In the genomic region with DNA sequence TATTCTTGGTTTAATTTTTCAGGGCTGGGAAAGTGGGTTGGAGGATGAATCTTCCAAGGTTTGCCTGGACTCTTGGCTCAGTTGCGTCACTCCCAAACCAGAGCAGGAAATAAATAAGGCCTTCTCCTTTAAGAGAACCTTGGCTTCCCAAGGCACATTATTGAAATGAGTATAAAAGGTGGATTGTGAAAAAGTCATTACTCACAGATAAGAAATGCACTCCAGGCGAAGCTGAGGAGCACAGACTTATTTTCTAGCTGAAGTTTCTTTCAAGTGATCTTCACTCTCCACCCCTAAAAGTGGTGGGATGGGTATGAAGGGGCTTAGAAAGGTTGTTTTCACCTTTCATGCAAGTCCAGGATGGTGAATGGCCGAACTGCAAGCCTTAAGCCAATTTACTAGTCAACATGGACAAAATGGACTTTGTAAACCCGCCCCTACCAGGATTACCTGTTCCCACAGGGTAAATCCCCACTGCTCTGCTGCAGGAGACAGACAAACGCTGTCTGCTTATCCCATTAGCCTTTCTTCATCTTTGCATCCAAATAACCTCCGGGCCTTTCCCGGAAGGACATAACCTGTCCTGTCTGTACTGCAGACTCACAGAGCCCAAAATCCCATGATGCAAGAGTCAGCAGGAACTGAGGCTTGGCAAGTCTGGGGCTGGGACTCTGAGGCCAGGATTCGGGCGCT, we compare ENCODE assay signal across 18 cellular contexts.
A peak's percentile ranks its signal among the peaks of the same experiment; 100 is the strongest.
DNase-seq lines count a peak whose midpoint lies in the region; ATAC-seq and TF ChIP-seq lines count a peak whose summit lies in the region.
"Had no signal": no experiment of that assay in that cellular context is flagged by ENCODE, and none has a peak within 500 bp of the region (broad histone marks: within the 10 kb centered on the region; RNA-seq: fewer than 3 reads in every experiment).

No MANE protein-coding gene starts in this region.

- H3K4me3 ChIP-seq in AG10803 (ENCODE audit: low read length) (no peak overlapping the region), esophagus (ENCODE audit: low read depth in 1 of 2, low read length in 2 of 2) (no peak overlapping the region), neuronal stem cell (ENCODE audit: low read length in 2 of 2) (no peak overlapping the region), mucosa of descending colon (no peak overlapping the region), aorta (ENCODE audit: low read length in 2 of 2) (no peak overlapping the region)

- no peaks in the 10 kb centered on the region for H3K36me3 ChIP-seq in esophagus (ENCODE audit: control insufficient read depth in 2 of 2, insufficient read depth in 2 of 2, low read length in 1 of 2)
- no peaks in the 10 kb centered on the region for H3K36me3 ChIP-seq in neuronal stem cell (replicated peaks in 1 of 2; ENCODE audit: control insufficient read depth in 2 of 2, insufficient read depth in 2 of 2, low read length in 2 of 2)
- H3K36me3 ChIP-seq in mucosa of descending colon (ENCODE audit: low read depth), result no peaks in the 10 kb centered on the region
- no peaks in the 10 kb centered on the region for H3K36me3 ChIP-seq in aorta (ENCODE audit: control insufficient read depth in 1 of 2, insufficient read depth in 2 of 2, low read length in 1 of 2)

- H3K18ac ChIP-seq in neuronal stem cell (ENCODE audit: low read length), result peak overlapping the region; percentile 49

- H3K79me1 ChIP-seq in neuronal stem cell (ENCODE audit: low read depth, low read length), result no peaks in the 10 kb centered on the region

- no peak overlapping the region for H3K9ac ChIP-seq in neuronal stem cell (ENCODE audit: low read depth, low read length, poor library complexity)

- H3K4ac ChIP-seq in neuronal stem cell (ENCODE audit: low read length), result no peak overlapping the region

- H2BK12ac ChIP-seq in neuronal stem cell (ENCODE audit: low read length), result no peak overlapping the region

- no peak overlapping the region for H3K4me2 ChIP-seq in neuronal stem cell (ENCODE audit: insufficient read depth, low read length, poor library complexity, severe bottlenecking)

- intact Hi-C loops in mucosa of descending colon (cut with DNase I, micrococcal nuclease) (no loop called here), aorta (cut with DNase I) (no loop called here)

- H2BK15ac ChIP-seq in neuronal stem cell (ENCODE audit: low read length), result no peak overlapping the region

- ATAC-seq in mucosa of descending colon (no peak), aorta (ENCODE audit: low FRiP score) (no peak)
- ATAC-seq: CD8-positive, alpha-beta T cell had no signal

- H3K27me3 ChIP-seq in esophagus (ENCODE audit: control insufficient read depth in 1 of 2, insufficient read depth in 2 of 2, low read length in 2 of 2), result no peaks in the 10 kb centered on the region
- H3K27me3 ChIP-seq in neuronal stem cell (ENCODE audit: control insufficient read depth in 3 of 3, insufficient read depth in 3 of 3, low read depth in 1 of 3, low read length in 3 of 3), result no peaks in the 10 kb centered on the region
- no peaks in the 10 kb centered on the region for H3K27me3 ChIP-seq in aorta (ENCODE audit: control insufficient read depth in 1 of 2, insufficient read depth in 2 of 2, low read length in 1 of 2)

- peak overlapping the region; percentile 88 to 89 for H3K27ac ChIP-seq in esophagus (ENCODE audit: low read depth in 2 of 2, low read length in 1 of 2)
- no peak overlapping the region for H3K27ac ChIP-seq in neuronal stem cell (replicated peaks; ENCODE audit: low read length)
- H3K27ac ChIP-seq in aorta (ENCODE audit: low read depth in 1 of 2, low read length in 2 of 2), result no peak overlapping the region

- no peak overlapping the region for H2BK120ac ChIP-seq in neuronal stem cell (ENCODE audit: low read depth, low read length)

- H3K23ac ChIP-seq in neuronal stem cell (ENCODE audit: low read depth, low read length, poor library complexity), result no peak overlapping the region

- H4K8ac ChIP-seq in neuronal stem cell (ENCODE audit: low read depth, low read length), result no peak overlapping the region

- DNase-seq in AG10803 (ENCODE audit: low read depth), result peak; percentile 42
- peak; percentile 33 for DNase-seq in RPMI7951 (ENCODE audit: low read depth)
- no peak for DNase-seq in neuronal stem cell (ENCODE audit: low spot score)
- DNase-seq in cerebellar nuclear complex (lab: John Stamatoyannopoulos, UW), result no peak
- no peak for DNase-seq in mucosa of descending colon
- no peak for DNase-seq in RKO (ENCODE audit: low spot score)
- DNase-seq in aorta, result no peak
- DNase-seq: activated CD4-positive, alpha-beta T cell treated with anti-CD3 and anti-CD28 coated beads, Interleukin-2, amount 10 ng/mL, durations not matched to agents 24 days and 14 days; activated gamma-delta T cell; anterior cingulate cortex; IMR-90; kidney glomerular epithelial cell; MM.1S; NCI-H187 treated with DMSO at 0.1 percent for 48 hours; NCI-H345; retina had no signal

- no peak overlapping the region for H4K91ac ChIP-seq in neuronal stem cell (ENCODE audit: low read depth, low read length, poor library complexity)

- H2AFZ ChIP-seq in neuronal stem cell (ENCODE audit: low read length), result no peak overlapping the region

- 44 to 48% methylated on average over 9 of the region's 9 CpGs for WGBS in esophagus, 2 donors
- WGBS in neuronal stem cell (ENCODE audit: extremely low coverage in 2 of 2, insufficient read length in 2 of 2, insufficient replicate concordance in 1 of 2), 2 donors, result no CpG with 5 or more reads among the region's 9 CpGs
- 82 to 83% methylated on average over 9 of the region's 9 CpGs for WGBS in aorta, 2 donors

- H2BK5ac ChIP-seq in neuronal stem cell (ENCODE audit: low read length), result no peak overlapping the region

- no peak overlapping the region for H3K14ac ChIP-seq in neuronal stem cell (ENCODE audit: low read length)

- H3K9me3 ChIP-seq in esophagus (ENCODE audit: control insufficient read depth in 2 of 2, insufficient read depth in 1 of 2, low read depth in 1 of 2, low read length in 1 of 2), result peaks cover 5 to 7% of the 10 kb centered on the region in 2 donors
- H3K9me3 ChIP-seq in neuronal stem cell (replicated peaks in 1 of 2; ENCODE audit: control insufficient read depth in 2 of 2, insufficient read depth in 1 of 2, low read depth in 1 of 2, low read length in 2 of 2), result no peaks in the 10 kb centered on the region
- no peaks in the 10 kb centered on the region for H3K9me3 ChIP-seq in mucosa of descending colon
- no peaks in the 10 kb centered on the region for H3K9me3 ChIP-seq in aorta (ENCODE audit: control insufficient read depth, low read length)

- no peak overlapping the region for H2AK5ac ChIP-seq in neuronal stem cell (ENCODE audit: low read depth, low read length)

- TF ChIP-seq CTCF in AG10803 (conservative IDR thresholded peaks at IDR 0.05; ENCODE audit: low read length) (no peak), mucosa of descending colon (IDR thresholded peaks at IDR 0.05) (no peak)

- H3K4me1 ChIP-seq in esophagus (ENCODE audit: control insufficient read depth in 2 of 2, insufficient read depth in 2 of 2, low read length in 1 of 2), result peaks cover 5 to 15% of the 10 kb centered on the region in 2 donors
- peaks cover 0 to 2% of the 10 kb centered on the region in 2 donors for H3K4me1 ChIP-seq in neuronal stem cell (ENCODE audit: control insufficient read depth in 2 of 2, insufficient read depth in 1 of 2, low read depth in 1 of 2, low read length in 2 of 2)
- no peaks in the 10 kb centered on the region for H3K4me1 ChIP-seq in mucosa of descending colon (ENCODE audit: low read depth)
- H3K4me1 ChIP-seq in aorta (ENCODE audit: control insufficient read depth in 1 of 2, insufficient read depth in 2 of 2, low read length in 2 of 2), result no peaks in the 10 kb centered on the region

Comparison
In these comparisons a context has a peak if more than half of its experiments do, and no peak if none do; other contexts are left out.
1. DNase-seq: peak in AG10803 (single experiment) and RPMI7951 (single experiment); none in neuronal stem cell (single experiment), cerebellar nuclear complex (0 of 2), mucosa of descending colon (0 of 3), RKO (single experiment) and aorta (0 of 2).
2. H3K27ac ChIP-seq: peak in esophagus (2 of 2); none in neuronal stem cell (single experiment) and aorta (0 of 2).